Comparison of ENCODE assay signal across 31 cellular contexts in the genomic region with DNA sequence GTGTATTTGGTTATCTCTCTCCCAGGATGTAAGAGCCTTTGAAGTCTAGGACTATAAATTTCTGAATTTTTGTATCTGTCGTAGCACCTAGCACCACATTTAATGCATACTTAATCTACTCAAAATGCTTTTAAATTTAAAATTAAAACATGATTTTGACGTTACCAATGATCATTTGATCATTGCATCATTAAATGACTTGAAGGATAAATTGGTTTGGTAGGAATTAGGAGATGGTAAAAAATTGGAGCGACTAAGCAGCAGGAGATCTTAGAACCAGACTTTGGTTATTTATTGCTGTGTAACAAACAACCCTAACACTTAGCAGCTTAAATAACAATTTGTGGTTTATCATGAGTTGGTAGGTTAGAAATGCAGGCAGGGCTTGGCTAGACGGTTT.
"Had no signal": no experiment of that assay in that cellular context is flagged by ENCODE, and none has a peak within 500 bp of the region (broad histone marks: within the 10 kb centered on the region; RNA-seq: fewer than 3 reads in every experiment).

No MANE protein-coding gene starts in this region.

- DNase-seq: natural killer cell; occipital lobe; ovary; posterior cingulate gyrus; psoas muscle; right cardiac atrium; right lobe of liver; sigmoid colon; spleen; stimulated activated CD4-positive, alpha-beta T cell treated with anti-CD3 and anti-CD28 coated beads, Interleukin-12 subunit alpha, Interleukin-12 subunit beta, amount 100 ng/mL, for 4 hours; stimulated activated CD4-positive, alpha-beta T cell treated with anti-CD3 and anti-CD28 coated beads, Interleukin-1b, Interleukin-23, amount 100 ng/mL, for 48 hours; stimulated activated CD4-positive, alpha-beta T cell treated with anti-CD3 and anti-CD28 coated beads, Interleukin-4, amount 100 ng/mL, for 1 hour; stimulated activated CD4-positive, alpha-beta T cell treated with anti-CD3 and anti-CD28 coated beads, Interleukin-4, amount 100 ng/mL, for 4 hours; stimulated activated CD8-positive, alpha-beta memory T cell treated with anti-CD3 and anti-CD28 coated beads, Interleukin-4, amount 100 ng/mL, for 48 hours; stimulated activated naive CD4-positive, alpha-beta T cell; stimulated activated naive CD8-positive, alpha-beta T cell treated with anti-CD3 and anti-CD28 coated beads, Interleukin-15, amount 100 ng/mL, for 72 hours; stimulated activated naive CD8-positive, alpha-beta T cell treated with anti-CD3 and anti-CD28 coated beads, Interleukin-15, Interleukin-2, amounts not matched to agents 100 U/mL and 50 U/mL, for 24 hours; substantia nigra; testis; tibial artery; transverse colon; upper lobe of right lung; uterus had no signal

- H3K27ac ChIP-seq: neural progenitor cell, ovary, parathyroid adenoma, psoas muscle, right lobe of liver, sigmoid colon, spleen, suprapubic skin, testis, tibial artery, transverse colon, upper lobe of right lung, uterus had no signal

- H3K27me3 Mint-ChIP-seq: progenitor cell of endocrine pancreas; stimulated activated memory B cell treated with anti-CD40 and anti-IgM and Interleukin-4, amounts not matched to agents 10 μg/mL and 1 μg/mL and 100 μg/mL, for 72 hours; stimulated activated naive CD8-positive, alpha-beta T cell treated with anti-CD3 and anti-CD28 coated beads, Interleukin-15, amount 100 ng/mL, for 72 hours had no signal

- H3K4me1 Mint-ChIP-seq: natural killer cell; nephron; neural progenitor cell; stimulated activated memory B cell treated with anti-CD40 and anti-IgM and Interleukin-4, amounts not matched to agents 10 μg/mL and 1 μg/mL and 100 μg/mL, for 72 hours; stimulated activated naive CD8-positive, alpha-beta T cell treated with anti-CD3 and anti-CD28 coated beads, Interleukin-15, amount 100 ng/mL, for 72 hours had no signal

- H3K9me3 ChIP-seq: ovary, right lobe of liver, sigmoid colon, suprapubic skin, testis, transverse colon, upper lobe of right lung, uterus had no signal

- H3K4me2 ChIP-seq: neural progenitor cell, smooth muscle cell had no signal

- H3K9me3 Mint-ChIP-seq: natural killer cell had no signal

- H3K4me3 ChIP-seq: neural progenitor cell, ovary, psoas muscle, right lobe of liver, sigmoid colon, smooth muscle cell, spleen, suprapubic skin, testis, tibial artery, transverse colon, upper lobe of right lung, uterus had no signal

- H3K36me3 ChIP-seq: neural progenitor cell, ovary, right lobe of liver, sigmoid colon, spleen, suprapubic skin, tibial artery, transverse colon, upper lobe of right lung, uterus had no signal

- H3K4me1 ChIP-seq: neural progenitor cell, parathyroid adenoma, psoas muscle, right lobe of liver, sigmoid colon, spleen, suprapubic skin, testis, tibial artery, transverse colon, upper lobe of right lung, uterus had no signal

- ATAC-seq: natural killer cell; psoas muscle; right cardiac atrium; right lobe of liver; stimulated activated memory B cell treated with anti-CD40 and anti-IgM and Interleukin-4, amounts not matched to agents 10 μg/mL and 1 μg/mL and 100 μg/mL, for 72 hours; stimulated activated naive CD8-positive, alpha-beta T cell treated with anti-CD3 and anti-CD28 coated beads, Interleukin-15, amount 100 ng/mL, for 72 hours; stimulated activated naive CD8-positive, alpha-beta T cell treated with anti-CD3 and anti-CD28 coated beads, Interleukin-15, Interleukin-2, amounts not matched to agents 100 U/mL and 50 U/mL, for 24 hours; upper lobe of right lung had no signal

- H3K36me3 Mint-ChIP-seq: natural killer cell; neural progenitor cell; stimulated activated memory B cell treated with anti-CD40 and anti-IgM and Interleukin-4, amounts not matched to agents 10 μg/mL and 1 μg/mL and 100 μg/mL, for 72 hours; type B pancreatic cell had no signal

- H3K27ac Mint-ChIP-seq: natural killer cell; nephron; neural progenitor cell; progenitor cell of endocrine pancreas; stimulated activated memory B cell treated with anti-CD40 and anti-IgM and Interleukin-4, amounts not matched to agents 10 μg/mL and 1 μg/mL and 100 μg/mL, for 72 hours; type B pancreatic cell had no signal

- H3K9ac ChIP-seq: neural progenitor cell, parathyroid adenoma had no signal

- H3K79me2 ChIP-seq: parathyroid adenoma had no signal

- H2AFZ ChIP-seq: neural progenitor cell, parathyroid adenoma had no signal

- H3K4me3 Mint-ChIP-seq: natural killer cell; nephron; neural progenitor cell; stimulated activated memory B cell treated with anti-CD40 and anti-IgM and Interleukin-4, amounts not matched to agents 10 μg/mL and 1 μg/mL and 100 μg/mL, for 72 hours; stimulated activated naive CD8-positive, alpha-beta T cell treated with anti-CD3 and anti-CD28 coated beads, Interleukin-15, amount 100 ng/mL, for 72 hours; type B pancreatic cell had no signal

- H3K27me3 ChIP-seq: neural progenitor cell, ovary, right lobe of liver, sigmoid colon, spleen, suprapubic skin, testis, tibial artery, transverse colon, upper lobe of right lung, uterus had no signal
